8 cellular contexts compared by ENCODE assay signal in the genomic region with DNA sequence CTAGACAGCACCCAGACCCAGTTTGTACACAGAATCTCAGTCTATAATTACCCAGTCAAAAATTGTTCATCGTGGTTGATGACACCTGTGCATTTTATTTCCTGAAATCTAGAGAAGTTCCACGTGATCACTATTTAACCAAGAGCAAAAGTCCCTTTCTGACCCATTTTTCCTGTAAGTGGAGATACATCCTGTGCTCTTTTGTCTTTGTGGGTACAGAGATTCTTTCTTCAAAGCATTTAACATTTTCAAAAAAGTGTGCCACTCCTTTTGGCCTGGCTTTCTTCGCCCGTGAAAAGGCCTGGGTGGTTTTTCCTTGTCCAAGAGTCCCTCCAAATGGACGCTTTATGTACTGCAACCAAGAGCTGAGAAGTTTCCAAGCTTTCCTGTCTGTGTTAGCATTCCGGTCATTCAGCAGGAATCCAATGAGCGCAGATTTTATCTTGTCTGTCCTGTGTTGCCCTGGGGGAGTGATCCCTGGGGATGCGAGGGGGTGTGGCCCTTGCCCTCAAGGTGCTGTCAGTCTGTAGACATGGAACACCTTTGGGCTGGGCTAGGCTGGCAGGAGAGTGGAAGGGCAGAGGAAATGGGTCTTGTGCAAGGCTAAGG.
DNase-seq lines count a peak whose midpoint lies in the region; ATAC-seq and TF ChIP-seq lines count a peak whose summit lies in the region.

No MANE protein-coding gene starts in this region.

- no peak overlapping the region for H3K4me3 ChIP-seq in left ventricle myocardium inferior
- H3K4me3 ChIP-seq in psoas muscle, result no peak overlapping the region

- H3K27ac ChIP-seq in left ventricle myocardium inferior (replicated peaks) (no peak overlapping the region), psoas muscle (no peak overlapping the region)

- H3K9me3 ChIP-seq in left ventricle myocardium inferior (replicated peaks) (peaks cover 21% of the 10 kb centered on the region), psoas muscle (no peaks in the 10 kb centered on the region)

- TF ChIP-seq CTCF in left ventricle myocardium inferior (IDR thresholded peaks at IDR 0.05; ENCODE audit: borderline replicate concordance), result peak; percentile 77
- peak; percentile 69 for TF ChIP-seq CTCF in psoas muscle (IDR thresholded peaks at IDR 0.05)

- in situ Hi-C loops in SK-MEL-5 (cut with HindIII; ENCODE audit: low pct_unique_long_range_greater_than_20kb, low sequenced_read_pairs), result no loop called here

- 23 to 36% (median 28%) methylated on average over 8 of the region's 8 CpGs for WGBS in psoas muscle, 3 donors

- H3K27me3 ChIP-seq in left ventricle myocardium inferior (ENCODE audit: low read depth) (no peaks in the 10 kb centered on the region), psoas muscle (ENCODE audit: insufficient read depth in 3 of 3, low read length in 2 of 3) (no peaks in the 10 kb centered on the region)

- DNase-seq in COLO668 (lab: John Stamatoyannopoulos, UW; ENCODE audit: unreplicated experiment) (peak; percentile 15), HT-29 (ENCODE audit: low spot score) (peak; percentile 92), SK-MEL-5 (ENCODE audit: low read depth, low spot score) (peak; percentile 90), anterior cingulate cortex (lab: John Stamatoyannopoulos, UW) (peak in 49 of 58 donors; percentile 9 to 80 (median 41)), left ventricle myocardium inferior (no peak), psoas muscle (no peak)

- peaks cover 7% of the 10 kb centered on the region for H3K36me3 ChIP-seq in left ventricle myocardium inferior
- no peaks in the 10 kb centered on the region for H3K36me3 ChIP-seq in psoas muscle (ENCODE audit: insufficient read depth in 1 of 2, low read depth in 1 of 2)

- H3K4me1 ChIP-seq in left ventricle myocardium inferior (peaks cover 3% of the 10 kb centered on the region), psoas muscle (peaks cover 8% of the 10 kb centered on the region)

- ATAC-seq in psoas muscle (peak; percentile 40 to 65 (median 58)), GM21360 (IDR thresholded peaks at IDR 0.05; ENCODE audit: unreplicated experiment) (no peak), HG03432 (IDR thresholded peaks at IDR 0.05; ENCODE audit: unreplicated experiment) (no peak)

- intact Hi-C loops in left ventricle myocardium inferior (cut with micrococcal nuclease), result loop anchor here (5.0 kb wide), 1 partner anchor 416 kb away; no protein-coding TSS in a partner anchor
- intact Hi-C loops in psoas muscle (cut with DNase I), result loop anchor here (1.0 to 10.0 kb wide), 3 partner anchors 329 to 421 kb away; no protein-coding TSS in a partner anchor

Comparison
In these comparisons a context has a peak if more than half of its experiments do, and no peak if none do; other contexts are left out.
1. DNase-seq: peak in COLO668 (single experiment), HT-29 (single experiment), SK-MEL-5 (single experiment) and anterior cingulate cortex (49 of 58); none in left ventricle myocardium inferior (single experiment) and psoas muscle (0 of 2).
2. ATAC-seq: peak in psoas muscle (4 of 4); none in GM21360 (single experiment) and HG03432 (single experiment).